22 cellular contexts compared by ENCODE assay signal in genomic region chr9:134287591-134288518, GRCh38. TPM values are rescaled to one million over a fixed set of nuclear protein-coding genes. Genes with fewer than 3 reads are reported as not detected.
A peak's percentile ranks its signal among the peaks of the same experiment; 100 is the strongest.
DNase-seq lines count a peak whose midpoint lies in the region; ATAC-seq, FAIRE-seq and TF ChIP-seq lines count a peak whose summit lies in the region.
"Had no signal": no experiment of that assay in that cellular context is flagged by ENCODE, and none has a peak within 500 bp of the region (broad histone marks: within the 10 kb centered on the region; RNA-seq: fewer than 3 reads in every experiment).

No MANE protein-coding gene starts in this region.

- H3K27ac ChIP-seq in GM23338 (ENCODE audit: low read depth) (no peak overlapping the region), astrocyte (ENCODE audit: low read depth, low read length) (no peak overlapping the region), lower lobe of right lung (no peak overlapping the region)
- H3K27ac ChIP-seq: dorsolateral prefrontal cortex, KMS-11, suprapubic skin had no signal

- no peaks in the 10 kb centered on the region for H3K9me3 Mint-ChIP-seq in GM23338
- no peaks in the 10 kb centered on the region for H3K9me3 Mint-ChIP-seq in astrocyte (ENCODE audit: unreplicated experiment)
- H3K9me3 Mint-ChIP-seq: activated naive CD4-positive, alpha-beta T cell treated with anti-CD3 and anti-CD28 coated beads, Interleukin-2, amount 50 U/mL, for 72 hours; activated T-cell treated with anti-CD3 and anti-CD28 coated beads, Interleukin-2, amount 50 U/mL, for 72 hours; naive thymus-derived CD4-positive, alpha-beta T cell had no signal

- H3K36me3 ChIP-seq in BE2C: no peaks in the 10 kb centered on the region
- no peaks in the 10 kb centered on the region for H3K36me3 ChIP-seq in GM23338 (ENCODE audit: insufficient read depth)
- H3K36me3 ChIP-seq in astrocyte (ENCODE audit: insufficient read depth, low read length): no peaks in the 10 kb centered on the region
- no peaks in the 10 kb centered on the region for H3K36me3 ChIP-seq in lower lobe of right lung
- H3K36me3 ChIP-seq: suprapubic skin had no signal

- H3K36me3 Mint-ChIP-seq in GM23338 (ENCODE audit: low read depth) (no peaks in the 10 kb centered on the region), astrocyte (ENCODE audit: low read depth, unreplicated experiment) (no peaks in the 10 kb centered on the region)
- H3K36me3 Mint-ChIP-seq: activated naive CD4-positive, alpha-beta T cell treated with anti-CD3 and anti-CD28 coated beads, Interleukin-2, amount 50 U/mL, for 72 hours; naive thymus-derived CD4-positive, alpha-beta T cell had no signal

- no peak for FAIRE-seq in astrocyte (lab: Jason Lieb, UNC)
- FAIRE-seq: D721Med had no signal

- H3K4me2 ChIP-seq in GM23338: no peak overlapping the region
- H3K4me2 ChIP-seq in astrocyte (ENCODE audit: low read length): no peak overlapping the region
- H3K4me2 ChIP-seq: KMS-11 had no signal

- H3K4me3 ChIP-seq in BE2C (ENCODE audit: low read depth, low read length): no peak overlapping the region
- no peak overlapping the region for H3K4me3 ChIP-seq in GM23338
- H3K4me3 ChIP-seq in astrocyte (ENCODE audit: insufficient read depth, low read depth, low read length): no peak overlapping the region
- H3K4me3 ChIP-seq in lower lobe of right lung: no peak overlapping the region
- H3K4me3 ChIP-seq: dorsolateral prefrontal cortex, lung, suprapubic skin had no signal

- ATAC-seq in GM23338 (peak; percentile 33), lower lobe of right lung (no peak), GM19324 (IDR thresholded peaks at IDR 0.05; ENCODE audit: low FRiP score, unreplicated experiment) (no peak)
- ATAC-seq: activated CD8-positive, alpha-beta T cell treated with anti-CD3 and anti-CD28 coated beads, Interleukin-2, amount 10 ng/mL, durations not matched to agents 7 days and 5 days; activated naive CD4-positive, alpha-beta T cell treated with anti-CD3 and anti-CD28 coated beads, Interleukin-2, amount 50 U/mL, for 72 hours; activated T-cell treated with anti-CD3 and anti-CD28 coated beads, Interleukin-2, amount 50 U/mL, for 72 hours had no signal

- no peaks in the 10 kb centered on the region for H3F3A ChIP-seq in GM23338 (replicated peaks; ENCODE audit: low read depth)

- H3K27ac Mint-ChIP-seq in GM23338 (no peak overlapping the region), astrocyte (ENCODE audit: unreplicated experiment) (peak overlapping the region; percentile 62)
- H3K27ac Mint-ChIP-seq: activated CD8-positive, alpha-beta T cell treated with anti-CD3 and anti-CD28 coated beads, Interleukin-2, amount 10 ng/mL, durations not matched to agents 7 days and 5 days; activated T-cell treated with anti-CD3 and anti-CD28 coated beads, Interleukin-2, amount 50 U/mL, for 72 hours; naive thymus-derived CD4-positive, alpha-beta T cell had no signal

- H3K4me3 Mint-ChIP-seq in GM23338 (no peak overlapping the region), astrocyte (ENCODE audit: unreplicated experiment) (no peak overlapping the region)
- H3K4me3 Mint-ChIP-seq: activated CD8-positive, alpha-beta T cell treated with anti-CD3 and anti-CD28 coated beads, Interleukin-2, amount 10 ng/mL, durations not matched to agents 7 days and 5 days; activated T-cell treated with anti-CD3 and anti-CD28 coated beads, Interleukin-2, amount 50 U/mL, for 72 hours; naive thymus-derived CD4-positive, alpha-beta T cell had no signal

- H4K20me1 ChIP-seq in GM23338 (replicated peaks; ENCODE audit: insufficient read depth) (no peaks in the 10 kb centered on the region), astrocyte (ENCODE audit: insufficient read depth, low read length) (no peaks in the 10 kb centered on the region)

- H3K9me3 ChIP-seq in BE2C: no peaks in the 10 kb centered on the region
- no peaks in the 10 kb centered on the region for H3K9me3 ChIP-seq in astrocyte (ENCODE audit: insufficient read depth, low read depth, low read length)
- no peaks in the 10 kb centered on the region for H3K9me3 ChIP-seq in lower lobe of right lung
- H3K9me3 ChIP-seq: suprapubic skin had no signal

- DNase-seq in BE2C (peak; percentile 55), GM23338 (ENCODE audit: low spot score) (no peak), astrocyte (ENCODE audit: low read depth) (no peak), lower lobe of right lung (peak; percentile 39), D341Med (ENCODE audit: low spot score) (no peak), G401 (ENCODE audit: low spot score) (no peak), UCSD-AML1 (lab: John Stamatoyannopoulos, UW; ENCODE audit: unreplicated experiment) (no peak)
- DNase-seq: activated CD4-positive, CD25-positive, alpha-beta regulatory T cell; activated CD8-positive, alpha-beta T cell treated with anti-CD3 and anti-CD28 coated beads, Interleukin-2, amount 10 ng/mL, durations not matched to agents 7 days and 5 days; activated T-cell treated with anti-CD3 and anti-CD28 coated beads, Interleukin-2, amount 50 U/mL, for 72 hours; dorsolateral prefrontal cortex; erythroblast; GDM1; naive thymus-derived CD4-positive, alpha-beta T cell; RPMI8226; T-helper 1 cell had no signal

- in situ Hi-C loops in G401 (cut with HindIII; ENCODE audit: low sequenced_read_pairs): no loop called here

- no peaks in the 10 kb centered on the region for H3K9me2 ChIP-seq in GM23338 (ENCODE audit: insufficient read depth)

- peaks cover 9% of the 10 kb centered on the region for H3K4me1 ChIP-seq in BE2C
- no peaks in the 10 kb centered on the region for H3K4me1 ChIP-seq in GM23338 (ENCODE audit: insufficient read depth)
- no peaks in the 10 kb centered on the region for H3K4me1 ChIP-seq in astrocyte (ENCODE audit: insufficient read depth, low read length)
- H3K4me1 ChIP-seq in lower lobe of right lung: no peaks in the 10 kb centered on the region

- H3K79me2 ChIP-seq in GM23338 (replicated peaks; ENCODE audit: insufficient read depth) (no peaks in the 10 kb centered on the region), astrocyte (ENCODE audit: insufficient read depth, low read length) (no peaks in the 10 kb centered on the region)

- H3K27me3 Mint-ChIP-seq in GM23338 (ENCODE audit: insufficient read depth, low read depth, poor library complexity) (peaks cover 4% of the 10 kb centered on the region), astrocyte (ENCODE audit: low read depth, unreplicated experiment) (peaks cover 18% of the 10 kb centered on the region)

- H3K4me1 Mint-ChIP-seq in GM23338 (peaks cover 2% of the 10 kb centered on the region; the same call in 2 of the 3 replicates), astrocyte (ENCODE audit: low read depth, unreplicated experiment) (no peaks in the 10 kb centered on the region)

- H3K9ac ChIP-seq in astrocyte (ENCODE audit: low read length): no peak overlapping the region
- H3K9ac ChIP-seq: KMS-11 had no signal

- intact Hi-C loops in lower lobe of right lung (cut with DNase I): no loop called here

- no peak for TF ChIP-seq CTCF in BE2C (IDR thresholded peaks at IDR 0.05; ENCODE audit: low read depth, low read length)
- no peak for TF ChIP-seq CTCF in GM23338 (conservative IDR thresholded peaks at IDR 0.05; ENCODE audit: low read depth in 2 of 2)
- TF ChIP-seq CTCF in astrocyte (IDR thresholded peaks at IDR 0.05; ENCODE audit: insufficient read depth, low read depth, low read length): no peak
- TF ChIP-seq CTCF in lower lobe of right lung (IDR thresholded peaks at IDR 0.05): no peak

- H2AFZ ChIP-seq in GM23338: no peak overlapping the region
- no peak overlapping the region for H2AFZ ChIP-seq in astrocyte (ENCODE audit: low read depth, low read length)

- no peaks in the 10 kb centered on the region for H3K27me3 ChIP-seq in BE2C
- H3K27me3 ChIP-seq in GM23338 (ENCODE audit: insufficient read depth): no peaks in the 10 kb centered on the region
- peaks cover 12% of the 10 kb centered on the region for H3K27me3 ChIP-seq in astrocyte (ENCODE audit: insufficient read depth, low read length)
- no peaks in the 10 kb centered on the region for H3K27me3 ChIP-seq in lower lobe of right lung (ENCODE audit: low read depth)
- H3K27me3 ChIP-seq: dorsolateral prefrontal cortex, suprapubic skin had no signal

TF ChIP-seq in GM23338, 12 proteins besides CTCF, POLR2A, EP300 and RAD21 (continues in another document):
- no peak for TF ChIP-seq POLR2AphosphoS5 (IDR thresholded peaks at IDR 0.05; ENCODE audit: low read depth)
- TF ChIP-seq ZNF331 (CRISPR knock-in tag; IDR thresholded peaks at IDR 0.05; ENCODE audit: low read depth): no peak
- TF ChIP-seq ZNF114 (CRISPR knock-in tag; IDR thresholded peaks at IDR 0.05): no peak
- TF ChIP-seq JUNB (IDR thresholded peaks at IDR 0.05; ENCODE audit: unreplicated experiment): no peak
- TF ChIP-seq ETS1 (IDR thresholded peaks at IDR 0.05): no peak
- no peak for TF ChIP-seq STAT1 (IDR thresholded peaks at IDR 0.05; ENCODE audit: unreplicated experiment)
- no peak for TF ChIP-seq EZH2phosphoT487 (IDR thresholded peaks at IDR 0.05; ENCODE audit: unreplicated experiment)
- no peak for TF ChIP-seq NANOG (IDR thresholded peaks at IDR 0.05; ENCODE audit: borderline replicate concordance)
- no peak for TF ChIP-seq CREB1 (CRISPR knock-in tag; IDR thresholded peaks at IDR 0.05; ENCODE audit: low read depth)

RNA-seq across cellular contexts. Expression of gene RXRA, which starts 38.4 kb away (rescaled TPM):
- 47.3 TPM for polyA plus RNA-seq in BE2C (2012; ENCODE audit: insufficient read depth, insufficient read length, low read depth)
- total RNA-seq in GM23338 (2014; rRNA removed; shearing (Covaris generic)): 14.9 and 17.9 TPM in 2 replicates
- 4.8 and 4.9 TPM in 2 replicates for polyA plus RNA-seq in GM23338 (2016; fragmentation: Nextera tagmentation; extraction: Ambion mirVana)
- total RNA-seq in astrocyte (33.4 and 33.7 TPM in 2 replicates), lower lobe of right lung (85.7 TPM)
- 18.9 and 25.8 TPM in 2 replicates for total RNA-seq in G401 (2014; rRNA removed; shearing (Covaris generic))

Comparison
In these comparisons a context has a peak if more than half of its experiments do, and no peak if none do; other contexts are left out.
1. DNase-seq: peak in BE2C (single experiment) and lower lobe of right lung (single experiment); none in GM23338 (single experiment), astrocyte (single experiment), D341Med (single experiment), G401 (single experiment) and UCSD-AML1 (single experiment).